Comparison of ENCODE assay signal across 10 cellular contexts in the genomic region with DNA sequence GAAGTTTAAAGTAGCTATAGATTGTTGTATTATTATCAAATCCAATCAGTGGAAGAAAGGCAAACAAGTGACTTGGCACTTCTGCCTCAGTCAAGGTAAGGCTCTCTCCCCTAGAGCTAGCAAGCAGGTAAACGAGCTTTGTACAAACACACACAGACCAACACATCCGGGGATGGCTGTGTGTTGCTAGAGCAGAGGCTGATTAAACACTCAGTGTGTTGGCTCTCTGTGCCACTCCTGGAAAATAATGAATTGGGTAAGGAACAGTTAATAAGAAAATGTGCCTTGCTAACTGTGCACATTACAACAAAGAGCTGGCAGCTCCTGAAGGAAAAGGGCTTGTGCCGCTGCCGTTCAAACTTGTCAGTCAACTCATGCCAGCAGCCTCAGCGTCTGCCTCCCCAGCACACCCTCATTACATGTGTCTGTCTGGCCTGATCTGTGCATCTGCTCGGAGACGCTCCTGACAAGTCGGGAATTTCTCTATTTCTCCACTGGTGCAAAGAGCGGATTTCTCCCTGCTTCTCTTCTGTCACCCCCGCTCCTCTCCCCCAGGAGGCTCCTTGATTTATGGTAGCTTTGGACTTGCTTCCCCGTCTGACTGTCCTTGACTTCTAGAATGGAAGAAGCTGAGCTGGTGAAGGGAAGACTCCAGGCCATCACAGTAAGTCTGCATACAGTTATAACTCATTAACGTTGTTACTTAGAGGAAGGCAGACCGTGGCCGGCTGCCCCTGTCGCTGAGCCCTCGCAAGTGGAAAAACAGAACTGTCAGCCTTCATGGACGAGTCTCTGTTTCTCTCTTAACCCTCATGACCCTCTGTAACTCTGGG. TPM values are rescaled to one million over a fixed set of nuclear protein-coding genes. Genes with fewer than 3 reads are reported as not detected.
DNase-seq lines count a peak whose midpoint lies in the region; ATAC-seq and TF ChIP-seq lines count a peak whose summit lies in the region.
"Had no signal": no experiment of that assay in that cellular context is flagged by ENCODE, and none has a peak within 500 bp of the region (broad histone marks: within the 10 kb centered on the region; RNA-seq: fewer than 3 reads in every experiment).

A gene with protein sequence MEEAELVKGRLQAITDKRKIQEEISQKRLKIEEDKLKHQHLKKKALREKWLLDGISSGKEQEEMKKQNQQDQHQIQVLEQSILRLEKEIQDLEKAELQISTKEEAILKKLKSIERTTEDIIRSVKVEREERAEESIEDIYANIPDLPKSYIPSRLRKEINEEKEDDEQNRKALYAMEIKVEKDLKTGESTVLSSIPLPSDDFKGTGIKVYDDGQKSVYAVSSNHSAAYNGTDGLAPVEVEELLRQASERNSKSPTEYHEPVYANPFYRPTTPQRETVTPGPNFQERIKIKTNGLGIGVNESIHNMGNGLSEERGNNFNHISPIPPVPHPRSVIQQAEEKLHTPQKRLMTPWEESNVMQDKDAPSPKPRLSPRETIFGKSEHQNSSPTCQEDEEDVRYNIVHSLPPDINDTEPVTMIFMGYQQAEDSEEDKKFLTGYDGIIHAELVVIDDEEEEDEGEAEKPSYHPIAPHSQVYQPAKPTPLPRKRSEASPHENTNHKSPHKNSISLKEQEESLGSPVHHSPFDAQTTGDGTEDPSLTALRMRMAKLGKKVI (plus strand): TSS at position 415 of the 833 bp plus-strand sequence. CDS start 205 bp downstream, at position 620.

- H3K27me3 ChIP-seq in endocrine pancreas (ENCODE audit: control insufficient read depth, insufficient read depth, low read length) (no peaks in the 10 kb centered on the region), mucosa of stomach (ENCODE audit: control insufficient read depth, insufficient read depth, low read length) (no peaks in the 10 kb centered on the region)

- H3K4me1 Mint-ChIP-seq in activated T-helper 17 cell treated with anti-CD3 and anti-CD28 coated beads, Interleukin-2, amount 50 U/mL, for 72 hours: no peaks in the 10 kb centered on the region
- H3K4me1 Mint-ChIP-seq: activated B cell treated with CpG ODN at 0.5 μM for 24 hours had no signal

- H3K4me3 ChIP-seq in AG04449 (ENCODE audit: low read depth, low read length): peak within 1 kb of the TSS; percentile 60
- peak within 1 kb of the TSS; percentile 31 for H3K4me3 ChIP-seq in endocrine pancreas (ENCODE audit: control insufficient read depth, insufficient read depth, low read length)
- peak within 1 kb of the TSS; percentile 29 for H3K4me3 ChIP-seq in mucosa of stomach (ENCODE audit: low read length)

- TF ChIP-seq CTCF in AG04449 (IDR thresholded peaks at IDR 0.05; ENCODE audit: insufficient read depth, low read length, missing control alignments) (no peak), GM13977 (IDR thresholded peaks at IDR 0.05; ENCODE audit: extremely low read depth, insufficient read depth, missing control alignments) (no peak)

- H3K27ac Mint-ChIP-seq in activated T-helper 17 cell treated with anti-CD3 and anti-CD28 coated beads, Interleukin-2, amount 50 U/mL, for 72 hours: no peak within 1 kb of the TSS
- H3K27ac Mint-ChIP-seq: activated B cell treated with CpG ODN at 0.5 μM for 24 hours; CD4-positive, CD25-positive, alpha-beta regulatory T cell had no signal

- no peaks in the 10 kb centered on the region for H3K9me3 ChIP-seq in endocrine pancreas (ENCODE audit: control insufficient read depth, low read length)
- H3K9me3 ChIP-seq in mucosa of stomach (ENCODE audit: control insufficient read depth, low read length): no peaks in the 10 kb centered on the region

- no peak for ATAC-seq in HG02588 (IDR thresholded peaks at IDR 0.05; ENCODE audit: unreplicated experiment)
- no peak for ATAC-seq in activated T-helper 17 cell treated with anti-CD3 and anti-CD28 coated beads, Interleukin-2, amount 50 U/mL, for 72 hours (replicated peaks)

- H3K4me1 ChIP-seq in endocrine pancreas (ENCODE audit: control insufficient read depth, insufficient read depth, low read length): no peaks in the 10 kb centered on the region
- H3K4me1 ChIP-seq in mucosa of stomach (ENCODE audit: control insufficient read depth, insufficient read depth, low read length): peaks cover 13% of the 10 kb centered on the region

- H3K9ac ChIP-seq in endocrine pancreas (ENCODE audit: control insufficient read depth, insufficient read depth, low read length): no peak within 1 kb of the TSS
- H3K9ac ChIP-seq in mucosa of stomach (ENCODE audit: low read length): peak within 1 kb of the TSS; percentile 59

- POLR2A ChIA-PET in AG04449 (lab: Yijun Ruan, JAX): interaction anchor here (1.0 kb wide), 1 partner anchor 47 kb away, joined by 4 read pairs; no protein-coding TSS in a partner anchor

- no peak for DNase-seq in AG04449 (ENCODE audit: low read depth, low spot score)
- peak; percentile 44 for DNase-seq in NCI-H460 (ENCODE audit: extremely low read depth, low read depth)
- DNase-seq in GM13977 (ENCODE audit: low spot score): no peak
- DNase-seq in stimulated activated CD4-positive, alpha-beta T cell treated with anti-CD3 and anti-CD28 coated beads, Interleukin-1b, Interleukin-23, amount 100 ng/mL, for 48 hours: no peak
- DNase-seq: activated B cell treated with CpG ODN at 0.5 μM for 24 hours; CD4-positive, CD25-positive, alpha-beta regulatory T cell had no signal

- no peak within 1 kb of the TSS for H3K4me3 Mint-ChIP-seq in activated T-helper 17 cell treated with anti-CD3 and anti-CD28 coated beads, Interleukin-2, amount 50 U/mL, for 72 hours
- H3K4me3 Mint-ChIP-seq: activated B cell treated with CpG ODN at 0.5 μM for 24 hours; CD4-positive, CD25-positive, alpha-beta regulatory T cell had no signal

- in situ Hi-C loops in GM13977 (cut with MboI; ENCODE audit: low pct_unique_long_range_greater_than_20kb, low sequenced_read_pairs, unreplicated experiment): no loop called here

- H3K36me3 ChIP-seq in endocrine pancreas (ENCODE audit: control insufficient read depth, insufficient read depth, low read length): no peaks in the 10 kb centered on the region
- no peaks in the 10 kb centered on the region for H3K36me3 ChIP-seq in mucosa of stomach (ENCODE audit: control insufficient read depth, insufficient read depth, low read length)

- no peaks in the 10 kb centered on the region for H3K36me3 Mint-ChIP-seq in activated T-helper 17 cell treated with anti-CD3 and anti-CD28 coated beads, Interleukin-2, amount 50 U/mL, for 72 hours (ENCODE audit: low read depth)
- H3K36me3 Mint-ChIP-seq: CD4-positive, CD25-positive, alpha-beta regulatory T cell had no signal

- H3K9me3 Mint-ChIP-seq in activated T-helper 17 cell treated with anti-CD3 and anti-CD28 coated beads, Interleukin-2, amount 50 U/mL, for 72 hours: no peaks in the 10 kb centered on the region
- H3K9me3 Mint-ChIP-seq: activated B cell treated with CpG ODN at 0.5 μM for 24 hours had no signal

- CTCF ChIA-PET in AG04449 (lab: Yijun Ruan, JAX): interaction anchor here (0.7 to 1.3 kb wide), 3 partner anchors 8 to 21 kb away, joined by 3 to 4 read pairs (median 4); no protein-coding TSS in a partner anchor

- H3K27me3 Mint-ChIP-seq in activated T-helper 17 cell treated with anti-CD3 and anti-CD28 coated beads, Interleukin-2, amount 50 U/mL, for 72 hours: peaks cover 22% of the 10 kb centered on the region

RNA-seq across cellular contexts. Expression of the gene that starts here (rescaled TPM):
- total RNA-seq in NCI-H460 (2014; rRNA removed; shearing (Covaris generic)): 3.9 and 5.2 TPM in 2 replicates
- polyA plus RNA-seq in NCI-H460 (2014; cell fraction: nucleus; rRNA removed): 2.4 and 2.9 TPM in 2 replicates
- total RNA-seq in activated T-helper 17 cell treated with anti-CD3 and anti-CD28 coated beads, Interleukin-2, amount 50 U/mL, for 72 hours: not detected
- total RNA-seq: activated B cell treated with CpG ODN at 0.5 μM for 24 hours; CD4-positive, CD25-positive, alpha-beta regulatory T cell had no signal
- polyA plus RNA-seq: CD4-positive, CD25-positive, alpha-beta regulatory T cell had no signal
